ENCODE assay signal across 17 cellular contexts in the genomic region with DNA sequence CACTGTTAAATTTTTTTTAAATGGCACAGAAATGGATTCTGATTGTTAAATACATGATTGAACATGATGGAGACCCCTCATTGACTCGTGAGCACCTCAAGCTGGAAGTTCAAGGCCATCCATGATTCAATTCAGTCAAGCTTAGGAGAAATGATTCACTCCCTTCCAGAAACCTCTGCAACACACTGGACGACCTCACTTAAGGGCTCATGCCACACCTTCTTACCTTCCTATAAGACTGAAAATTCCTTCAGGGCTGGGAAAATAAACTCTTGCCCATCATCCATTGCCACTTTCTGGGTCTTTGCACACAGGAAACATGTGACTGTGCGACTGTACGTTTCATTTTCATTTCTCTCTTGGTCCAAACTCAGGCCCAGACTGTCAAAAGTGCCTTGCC.
DNase-seq lines count a peak whose midpoint lies in the region; ATAC-seq and TF ChIP-seq lines count a peak whose summit lies in the region.
"Had no signal": no experiment of that assay in that cellular context is flagged by ENCODE, and none has a peak within 500 bp of the region (broad histone marks: within the 10 kb centered on the region; RNA-seq: fewer than 3 reads in every experiment).

No MANE protein-coding gene starts in this region.

- H3K36me3 ChIP-seq in GM23338 (ENCODE audit: insufficient read depth) (no peaks in the 10 kb centered on the region), osteoblast (ENCODE audit: insufficient read depth, low read length) (no peaks in the 10 kb centered on the region)
- H3K36me3 ChIP-seq: BE2C, HAP-1 had no signal

- H3K27ac ChIP-seq in GM23338 (ENCODE audit: low read depth), result no peak overlapping the region
- H3K27ac ChIP-seq in osteoblast (ENCODE audit: low read depth, low read length), result peak overlapping the region; percentile 27

- H4K20me1 ChIP-seq in GM23338 (replicated peaks; ENCODE audit: insufficient read depth) (no peaks in the 10 kb centered on the region), osteoblast (ENCODE audit: insufficient read depth, low read length) (no peaks in the 10 kb centered on the region)

- no peaks in the 10 kb centered on the region for H3K9me3 Mint-ChIP-seq in GM23338
- H3K9me3 Mint-ChIP-seq in chondrocyte (ENCODE audit: low read depth), result no peaks in the 10 kb centered on the region

- H3F3A ChIP-seq in GM23338 (replicated peaks; ENCODE audit: low read depth), result no peaks in the 10 kb centered on the region

- no peak overlapping the region for H3K4me2 ChIP-seq in GM23338
- peak overlapping the region; percentile 56 for H3K4me2 ChIP-seq in osteoblast (ENCODE audit: insufficient read depth, low read length)

- H2AFZ ChIP-seq in GM23338 (peak overlapping the region; percentile 56; the same call in 1 of the 2 replicates), osteoblast (ENCODE audit: low read length) (peak overlapping the region; percentile 64)

- no peaks in the 10 kb centered on the region for H3K9me3 ChIP-seq in osteoblast (ENCODE audit: low read depth, low read length)
- H3K9me3 ChIP-seq: BE2C, Caco-2, HAP-1 had no signal

- ATAC-seq in GM23338 (no peak), HG03432 (IDR thresholded peaks at IDR 0.05; ENCODE audit: unreplicated experiment) (no peak)

- H3K27me3 ChIP-seq in GM23338 (ENCODE audit: insufficient read depth) (no peaks in the 10 kb centered on the region), osteoblast (ENCODE audit: insufficient read depth, low read length) (no peaks in the 10 kb centered on the region)
- H3K27me3 ChIP-seq: BE2C had no signal

- no peak for DNase-seq in GM23338 (ENCODE audit: low spot score)
- no peak for DNase-seq in chondrocyte (ENCODE audit: low spot score)
- DNase-seq in osteoblast (ENCODE audit: insufficient read length, low spot score, missing footprints), result no peak
- no peak for DNase-seq in G401 (ENCODE audit: low spot score)
- DNase-seq in NCI-H128 (lab: John Stamatoyannopoulos, UW; ENCODE audit: unreplicated experiment), result no peak
- DNase-seq: 8988T; ACHN; BE2C; C1 segment of cervical spinal cord; Caco-2; CD4-positive, CD25-positive, alpha-beta regulatory T cell; GDM1; IMR-90; KBM-7 had no signal

- H3K4me1 ChIP-seq in GM23338 (ENCODE audit: insufficient read depth), result no peaks in the 10 kb centered on the region
- H3K4me1 ChIP-seq in osteoblast (ENCODE audit: insufficient read depth, low read length), result peaks cover 4% of the 10 kb centered on the region
- H3K4me1 ChIP-seq: BE2C, Caco-2, HAP-1 had no signal

- H3K36me3 Mint-ChIP-seq in GM23338 (ENCODE audit: low read depth), result no peaks in the 10 kb centered on the region
- H3K36me3 Mint-ChIP-seq in chondrocyte (ENCODE audit: low read depth), result no peaks in the 10 kb centered on the region
- H3K36me3 Mint-ChIP-seq: CD4-positive, CD25-positive, alpha-beta regulatory T cell had no signal

- H3K4me3 ChIP-seq in GM23338, result no peak overlapping the region
- peak overlapping the region; percentile 32 for H3K4me3 ChIP-seq in osteoblast (ENCODE audit: insufficient read depth, low read length)
- H3K4me3 ChIP-seq: HAP-1 had no signal

- no peaks in the 10 kb centered on the region for H3K9me2 ChIP-seq in GM23338 (ENCODE audit: insufficient read depth)

- in situ Hi-C loops in G401 (cut with HindIII; ENCODE audit: low sequenced_read_pairs), result no loop called here

- H3K27me3 Mint-ChIP-seq in GM23338 (ENCODE audit: insufficient read depth, low read depth, poor library complexity), result no peaks in the 10 kb centered on the region
- peaks cover 2% of the 10 kb centered on the region for H3K27me3 Mint-ChIP-seq in chondrocyte (ENCODE audit: low read depth)

- H3K27ac Mint-ChIP-seq in GM23338 (no peak overlapping the region), chondrocyte (ENCODE audit: unreplicated experiment) (peak overlapping the region; percentile 9)
- H3K27ac Mint-ChIP-seq: CD4-positive, CD25-positive, alpha-beta regulatory T cell had no signal

- H3K4me3 Mint-ChIP-seq in GM23338, result no peak overlapping the region
- H3K4me3 Mint-ChIP-seq in chondrocyte (ENCODE audit: unreplicated experiment), result no peak overlapping the region
- H3K4me3 Mint-ChIP-seq: CD4-positive, CD25-positive, alpha-beta regulatory T cell had no signal

- H3K79me2 ChIP-seq in GM23338 (replicated peaks; ENCODE audit: insufficient read depth) (no peaks in the 10 kb centered on the region), osteoblast (ENCODE audit: insufficient read depth, low read length) (no peaks in the 10 kb centered on the region)

- no peaks in the 10 kb centered on the region for H3K4me1 Mint-ChIP-seq in GM23338
- H3K4me1 Mint-ChIP-seq in chondrocyte (ENCODE audit: low read depth), result peaks cover 10% of the 10 kb centered on the region
- H3K4me1 Mint-ChIP-seq: CD4-positive, CD25-positive, alpha-beta regulatory T cell had no signal

- TF ChIP-seq CTCF in GM23338 (conservative IDR thresholded peaks at IDR 0.05; ENCODE audit: low read depth in 2 of 2), result no peak
- TF ChIP-seq CTCF in chondrocyte (IDR thresholded peaks at IDR 0.05), result no peak
- TF ChIP-seq CTCF in osteoblast (IDR thresholded peaks at IDR 0.05; ENCODE audit: extremely low read depth, low read depth, low read length), result no peak

TF ChIP-seq in GM23338, 12 proteins besides CTCF, POLR2A, EP300 and RAD21 (continues in another document):
- TF ChIP-seq STAT1 (IDR thresholded peaks at IDR 0.05; ENCODE audit: unreplicated experiment), result no peak

TF ChIP-seq in PFSK-1, 5 proteins besides CTCF, POLR2A, EP300 and RAD21:
- TF ChIP-seq SIN3A (IDR thresholded peaks at IDR 0.05; ENCODE audit: borderline replicate concordance, insufficient read depth, low read length), result no peak
- TF ChIP-seq POLR2AphosphoS5 (IDR thresholded peaks at IDR 0.05; ENCODE audit: low read depth, low read length), result peak; percentile 56; the same call in 1 of the 2 replicates
